In the genomic region with DNA sequence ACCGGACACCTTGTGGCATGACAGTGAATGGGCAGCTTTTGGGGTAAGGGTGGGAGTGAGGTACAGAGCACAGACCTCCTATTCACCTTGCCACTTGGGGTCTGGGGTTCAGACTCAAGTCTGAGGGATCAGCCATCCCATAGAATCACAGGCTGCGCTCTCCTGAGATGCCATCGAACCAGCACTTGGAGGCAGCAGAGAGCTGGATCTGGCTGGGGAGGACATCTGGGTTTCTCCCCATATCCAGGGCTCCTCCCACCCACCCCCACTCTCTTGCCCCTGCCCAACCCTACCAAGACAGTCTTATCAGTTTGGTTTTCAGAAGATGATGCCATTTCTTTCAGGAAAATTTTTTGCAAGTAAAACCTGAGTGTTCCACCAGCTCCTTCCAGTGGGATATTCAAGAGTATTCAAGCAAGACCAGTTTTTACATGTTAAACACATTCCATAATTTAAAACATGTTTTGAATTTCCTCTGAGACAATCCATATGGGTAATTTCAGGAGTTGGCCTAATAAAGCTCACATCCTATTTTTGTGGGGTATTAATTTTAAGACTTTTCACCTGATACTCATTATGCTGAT, we compare ENCODE assay signal across 9 cellular contexts.
DNase-seq lines count a peak whose midpoint lies in the region; ATAC-seq, FAIRE-seq and TF ChIP-seq lines count a peak whose summit lies in the region.
"Had no signal": no experiment of that assay in that cellular context is flagged by ENCODE, and none has a peak within 500 bp of the region (broad histone marks: within the 10 kb centered on the region; RNA-seq: fewer than 3 reads in every experiment).

No MANE protein-coding gene starts in this region.

- H3K4me3 Mint-ChIP-seq in stimulated activated naive B cell treated with anti-CD40 and anti-IgM and Interleukin-4, amounts not matched to agents 10 μg/mL and 1 μg/mL and 100 μg/mL, for 72 hours: no peak overlapping the region

- no peaks in the 10 kb centered on the region for H3K27me3 Mint-ChIP-seq in stimulated activated naive B cell treated with anti-CD40 and anti-IgM and Interleukin-4, amounts not matched to agents 10 μg/mL and 1 μg/mL and 100 μg/mL, for 72 hours

- peaks cover under 1 to 2% of the 10 kb centered on the region in 2 donors for H3K4me1 Mint-ChIP-seq in stimulated activated naive B cell treated with anti-CD40 and anti-IgM and Interleukin-4, amounts not matched to agents 10 μg/mL and 1 μg/mL and 100 μg/mL, for 72 hours

- no peak overlapping the region for H3K27ac ChIP-seq in HL-60 (replicated peaks)

- TF ChIP-seq CTCF in HL-60 (IDR thresholded peaks at IDR 0.05; ENCODE audit: insufficient read depth, low read length) (peak; percentile 90), cardiac fibroblast (IDR thresholded peaks at IDR 0.05; ENCODE audit: low read depth, low read length) (peak; percentile 73)

- no peaks in the 10 kb centered on the region for H3K36me3 Mint-ChIP-seq in stimulated activated naive B cell treated with anti-CD40 and anti-IgM and Interleukin-4, amounts not matched to agents 10 μg/mL and 1 μg/mL and 100 μg/mL, for 72 hours

- DNase-seq in DMS79 treated with DMSO at 0.1 percent for 48 hours (lab: John Stamatoyannopoulos, UW): peak; percentile 20
- DNase-seq in DMS79 (lab: John Stamatoyannopoulos, UW): no peak
- peak; percentile 45 to 63 for DNase-seq in HL-60 (ENCODE audit: low read depth in 1 of 2, low spot score in 1 of 2)
- peak; percentile 19 for DNase-seq in RCC 7860 (ENCODE audit: low spot score)
- DNase-seq in cardiac fibroblast (ENCODE audit: low read depth in 2 of 2): peak; percentile 65 to 66
- DNase-seq in kidney tubule cell (ENCODE audit: low spot score): peak; percentile 50
- DNase-seq in stimulated activated naive B cell treated with anti-CD40 and anti-IgM and Interleukin-4, amounts not matched to agents 10 μg/mL and 1 μg/mL and 100 μg/mL, for 72 hours: peak; percentile 20

- ATAC-seq in stimulated activated naive B cell treated with anti-CD40 and anti-IgM and Interleukin-4, amounts not matched to agents 10 μg/mL and 1 μg/mL and 100 μg/mL, for 72 hours (replicated peaks): peak; percentile 83 to 88
- no peak for ATAC-seq in HG02623 (IDR thresholded peaks at IDR 0.05; ENCODE audit: unreplicated experiment)

- H3K9me3 Mint-ChIP-seq in stimulated activated naive B cell treated with anti-CD40 and anti-IgM and Interleukin-4, amounts not matched to agents 10 μg/mL and 1 μg/mL and 100 μg/mL, for 72 hours: no peaks in the 10 kb centered on the region

- FAIRE-seq in RCC 7860 (lab: Jason Lieb, UNC): no peak
- FAIRE-seq: A204.1 had no signal

- no peaks in the 10 kb centered on the region for H3K27me3 ChIP-seq in HL-60 (ENCODE audit: insufficient read depth, poor library complexity, severe bottlenecking)

- H3K27ac Mint-ChIP-seq in stimulated activated naive B cell treated with anti-CD40 and anti-IgM and Interleukin-4, amounts not matched to agents 10 μg/mL and 1 μg/mL and 100 μg/mL, for 72 hours: no peak overlapping the region

- H3K4me3 ChIP-seq in HL-60 (replicated peaks; ENCODE audit: insufficient read depth, low read length) (no peak overlapping the region), cardiac fibroblast (replicated peaks in 1 of 2; ENCODE audit: low read depth in 2 of 2, low read length in 2 of 2) (no peak overlapping the region)
